ENCODE assay signal across 1 cellular context in genomic region chr11:46845740-46846509, GRCh38.
A peak's percentile ranks its signal among the peaks of the same experiment; 100 is the strongest.
TF ChIP-seq lines count a peak whose summit lies in the region.

CKAP5 (minus strand) TSS chr11:46846280; CDS start chr11:46821231, 25,049 bp downstream.

TF ChIP-seq in K562, 482 proteins besides CTCF, POLR2A, EP300 and RAD21 (continued from another document):
- peak; percentile 80 for TF ChIP-seq USF2 (CRISPR knock-in tag; IDR thresholded peaks at IDR 0.05)
- 0 out of 2 replicates have a peak, but pooled peaks have one; percentile 53 for TF ChIP-seq PML (IDR thresholded peaks at IDR 0.05; ENCODE audit: low read length)
- no peak for TF ChIP-seq NR1H2 (CRISPR knock-in tag; IDR thresholded peaks at IDR 0.05)
- TF ChIP-seq ETV1 (tag; conservative IDR thresholded peaks at IDR 0.05; ENCODE audit: low read depth): no peak
- no peak for TF ChIP-seq SMARCB1 (IDR thresholded peaks at IDR 0.05; ENCODE audit: insufficient read length, low read depth)
- TF ChIP-seq ZNF263 (CRISPR knock-in tag; IDR thresholded peaks at IDR 0.05; ENCODE audit: borderline replicate concordance): peak; percentile 66; the same call in 1 of the 2 replicates
- no peak for TF ChIP-seq ARID1B (IDR thresholded peaks at IDR 0.05)
- peak; percentile 80; the same call in 1 of the 2 replicates for TF ChIP-seq FOXP1 (CRISPR knock-in tag; IDR thresholded peaks at IDR 0.05)
- TF ChIP-seq KLF1 (tag; IDR thresholded peaks at IDR 0.05): no peak
- 0 out of 2 replicates have a peak, but pooled peaks have one; percentile 33 for TF ChIP-seq GTF2A2 (tag; IDR thresholded peaks at IDR 0.05)
- TF ChIP-seq C11orf30 (IDR thresholded peaks at IDR 0.05; ENCODE audit: low read depth): peak; percentile 69
- peak; percentile 7; the same call in 1 of the 2 replicates for TF ChIP-seq NR2C2 (CRISPR knock-in tag; IDR thresholded peaks at IDR 0.05)
- peak; percentile 53; the same call in 1 of the 2 replicates for TF ChIP-seq NR2C2 (tag; IDR thresholded peaks at IDR 0.05)
- TF ChIP-seq BHLHE40 (IDR thresholded peaks at IDR 0.05; ENCODE audit: low read length): peak; percentile 91
- TF ChIP-seq JUN (IDR thresholded peaks at IDR 0.05; ENCODE audit: borderline replicate concordance, low read depth, low read length): 0 out of 2 replicates have a peak, but pooled peaks have one; percentile 18
- TF ChIP-seq JUN (CRISPR knock-in tag; IDR thresholded peaks at IDR 0.05; ENCODE audit: borderline replicate concordance): no peak
- TF ChIP-seq CBFB (CRISPR knock-in tag; IDR thresholded peaks at IDR 0.05): peak; percentile 87
- no peak for TF ChIP-seq CCAR2 (IDR thresholded peaks at IDR 0.05; ENCODE audit: low read depth, low read length)
- no peak for TF ChIP-seq ZNF518B (CRISPR knock-in tag; IDR thresholded peaks at IDR 0.05)
- peak; percentile 90 for TF ChIP-seq SUPT5H (IDR thresholded peaks at IDR 0.05)
- 0 out of 2 replicates have a peak, but pooled peaks have one; percentile 23 for TF ChIP-seq HMGXB4 (CRISPR knock-in tag; IDR thresholded peaks at IDR 0.05)
- TF ChIP-seq ZNF24 (IDR thresholded peaks at IDR 0.05): no peak
- peak; percentile 91 for TF ChIP-seq MYC (IDR thresholded peaks at IDR 0.05; ENCODE audit: low read depth, low read length)
- 0 out of 2 replicates have a peak, but pooled peaks have one; percentile 37 for TF ChIP-seq MYC (CRISPR knock-in tag; IDR thresholded peaks at IDR 0.05; ENCODE audit: borderline replicate concordance, low read depth)
